ENCODE assay signal across 8 cellular contexts in genomic region chr6:36129889-36130671, GRCh38. TPM values are rescaled to one million over a fixed set of nuclear protein-coding genes. Genes with fewer than 3 reads are reported as not detected.
DNase-seq lines count a peak whose midpoint lies in the region; ATAC-seq and TF ChIP-seq lines count a peak whose summit lies in the region.

Gene MAPK13, plus strand, starts transcription at chr6:36130513. Its CDS starts 70 bp downstream, at chr6:36130583.

- peak within 1 kb of the TSS; percentile 66 for H3K27ac ChIP-seq in smooth muscle cell (ENCODE audit: low read depth)

- H3K4me3 ChIP-seq in GM06990 (replicated peaks; ENCODE audit: low read depth, low read length) (peak within 1 kb of the TSS; percentile 30), smooth muscle cell (peak within 1 kb of the TSS; percentile 51)

- H3K4me3 Mint-ChIP-seq in activated naive CD8-positive, alpha-beta T cell treated with anti-CD3 and anti-CD28 coated beads for 36 hours = peak within 1 kb of the TSS; percentile 86

- WGBS in smooth muscle cell (ENCODE audit: low lambda C conversion rate) = 4% methylated on average over 48 of the region's 61 CpGs

- peak within 1 kb of the TSS; percentile 10 for H3K9ac ChIP-seq in smooth muscle cell (ENCODE audit: low read depth)

- peak within 1 kb of the TSS; percentile 87 for H3K4me2 ChIP-seq in smooth muscle cell

- no peaks in the 10 kb centered on the region; the same call in 1 of the 2 replicates for H3K27me3 ChIP-seq in GM06990 (replicated peaks; ENCODE audit: control insufficient read depth, insufficient read depth, low read length)
- no peaks in the 10 kb centered on the region for H3K27me3 ChIP-seq in smooth muscle cell (ENCODE audit: low read depth)

- H3K9me3 Mint-ChIP-seq in activated naive CD8-positive, alpha-beta T cell treated with anti-CD3 and anti-CD28 coated beads for 36 hours = no peaks in the 10 kb centered on the region

- DNase-seq in GM06990 (ENCODE audit: extremely low read depth, insufficient read length) = peak; percentile 55
- peak; percentile 81 for DNase-seq in NCI-H2196 (lab: John Stamatoyannopoulos, UW; ENCODE audit: unreplicated experiment)
- DNase-seq in activated naive CD8-positive, alpha-beta T cell treated with anti-CD3 and anti-CD28 coated beads for 36 hours = peak; percentile 56
- peak; percentile 85 for DNase-seq in iPS-NIHi11 (ENCODE audit: low spot score)
- DNase-seq in smooth muscle cell (lab: John Stamatoyannopoulos, UW; ENCODE audit: unreplicated experiment) = no peak
- no peak for DNase-seq in GM20000 (ENCODE audit: low spot score)
- DNase-seq in SHP77 treated with DMSO at 0.1 percent for 48 hours (lab: John Stamatoyannopoulos, UW) = no peak

- no peak for ATAC-seq in GM21367 (IDR thresholded peaks at IDR 0.05; ENCODE audit: unreplicated experiment)

- H2AFZ ChIP-seq in smooth muscle cell (ENCODE audit: low read depth) = peak within 1 kb of the TSS; percentile 65

- no peaks in the 10 kb centered on the region for H3K9me3 ChIP-seq in smooth muscle cell (replicated peaks; ENCODE audit: low read depth)

- peak within 1 kb of the TSS; percentile 94 for H3K27ac Mint-ChIP-seq in activated naive CD8-positive, alpha-beta T cell treated with anti-CD3 and anti-CD28 coated beads for 36 hours

- peaks cover 56% of the 10 kb centered on the region for H3K4me1 Mint-ChIP-seq in activated naive CD8-positive, alpha-beta T cell treated with anti-CD3 and anti-CD28 coated beads for 36 hours

- peaks cover 9% of the 10 kb centered on the region for H3F3A ChIP-seq in smooth muscle cell (ENCODE audit: low read depth)

- peaks cover 12% of the 10 kb centered on the region for H3K4me1 ChIP-seq in smooth muscle cell (ENCODE audit: low read depth)

- TF ChIP-seq CTCF in GM06990 (IDR thresholded peaks at IDR 0.05; ENCODE audit: insufficient read depth, low read length, poor library complexity, severe bottlenecking) (no peak), smooth muscle cell (IDR thresholded peaks at IDR 0.05; ENCODE audit: borderline replicate concordance, insufficient read depth, poor library complexity, severe bottlenecking) (no peak), GM20000 (IDR thresholded peaks at IDR 0.05; ENCODE audit: extremely low read depth, missing control alignments) (no peak)

- peaks cover 9% of the 10 kb centered on the region for H3K36me3 Mint-ChIP-seq in activated naive CD8-positive, alpha-beta T cell treated with anti-CD3 and anti-CD28 coated beads for 36 hours

- no peaks in the 10 kb centered on the region for H3K27me3 Mint-ChIP-seq in activated naive CD8-positive, alpha-beta T cell treated with anti-CD3 and anti-CD28 coated beads for 36 hours

- no peaks in the 10 kb centered on the region for H4K20me1 ChIP-seq in smooth muscle cell (ENCODE audit: low read depth)

- no peaks in the 10 kb centered on the region for H3K79me2 ChIP-seq in smooth muscle cell (ENCODE audit: low read depth)

- no peaks in the 10 kb centered on the region for H3K36me3 ChIP-seq in GM06990 (ENCODE audit: control insufficient read depth, insufficient read depth, low read length)
- H3K36me3 ChIP-seq in smooth muscle cell (ENCODE audit: low read depth) = no peaks in the 10 kb centered on the region

RNA-seq across cellular contexts. Expression of gene MAPK13, which starts in this region (rescaled TPM):
- 10 to 100 TPM; 53.0 to 53.5 TPM for total RNA-seq in activated naive CD8-positive, alpha-beta T cell treated with anti-CD3 and anti-CD28 coated beads for 36 hours
- total RNA-seq in smooth muscle cell = 10.8 and 11.3 TPM in 2 replicates
- polyA plus RNA-seq in smooth muscle cell = 8.4 and 16.8 TPM in 2 replicates

Comparison
In these comparisons a context has a peak if more than half of its experiments do, and no peak if none do; other contexts are left out.
1. DNase-seq: peak in GM06990 (single experiment), NCI-H2196 (single experiment), activated naive CD8-positive, alpha-beta T cell treated with anti-CD3 and anti-CD28 coated beads for 36 hours (single experiment) and iPS-NIHi11 (single experiment); none in smooth muscle cell (single experiment), GM20000 (single experiment) and SHP77 treated with DMSO at 0.1 percent for 48 hours (single experiment).